Comparison of ENCODE assay signal across 20 cellular contexts in the genomic region with DNA sequence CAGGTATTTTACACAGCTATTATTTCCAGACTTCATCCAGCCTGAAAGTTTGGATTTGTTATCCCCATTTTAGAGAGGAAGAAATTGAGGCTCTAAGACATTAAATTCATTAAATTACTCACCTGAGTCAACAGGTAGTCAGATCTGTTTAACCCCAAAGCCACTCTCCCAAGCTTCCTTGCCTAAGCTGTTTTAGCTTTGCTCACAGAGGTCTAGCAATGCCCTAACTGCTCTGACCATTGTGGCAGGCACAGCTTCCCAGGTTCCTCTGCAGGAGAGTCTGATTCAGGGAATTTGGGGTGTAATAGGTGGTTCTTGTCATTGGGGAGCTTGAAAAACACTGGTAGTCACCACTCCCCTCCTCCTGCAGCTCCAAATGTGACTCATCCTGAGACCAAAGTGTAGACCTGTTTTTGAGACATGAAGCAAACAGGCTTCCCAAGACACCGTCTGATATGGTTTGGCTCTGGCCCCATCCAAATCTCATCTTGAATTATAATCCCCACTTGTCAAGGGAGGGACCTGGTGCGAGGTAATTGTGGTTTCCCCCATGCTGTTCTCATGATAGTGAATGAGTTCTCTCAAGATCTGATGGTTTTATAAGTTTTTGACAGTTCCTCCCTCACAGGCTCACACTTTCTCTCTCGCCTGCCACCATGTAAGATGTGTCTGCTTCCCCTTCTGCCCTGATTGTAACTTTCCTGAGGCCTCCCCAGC.
DNase-seq lines count a peak whose midpoint lies in the region; ATAC-seq and TF ChIP-seq lines count a peak whose summit lies in the region.
"Had no signal": no experiment of that assay in that cellular context is flagged by ENCODE, and none has a peak within 500 bp of the region (broad histone marks: within the 10 kb centered on the region; RNA-seq: fewer than 3 reads in every experiment).

No MANE protein-coding gene starts in this region.

- H3K36me3 ChIP-seq in mesendoderm (ENCODE audit: control insufficient read depth, insufficient read depth, low read length), result no peaks in the 10 kb centered on the region
- H3K36me3 ChIP-seq in naive thymus-derived CD4-positive, alpha-beta T cell (ENCODE audit: control insufficient read depth in 2 of 3, insufficient read depth in 3 of 3, low read length in 3 of 3), result no peaks in the 10 kb centered on the region
- H3K36me3 ChIP-seq: colonic mucosa, left ventricle myocardium inferior, upper lobe of right lung had no signal

- H3K23ac ChIP-seq in mesendoderm (ENCODE audit: low read length), result no peak overlapping the region

- peaks cover 0 to 8% (median 0%) of the 10 kb centered on the region in 5 donors for H3K36me3 Mint-ChIP-seq in naive thymus-derived CD4-positive, alpha-beta T cell
- H3K36me3 Mint-ChIP-seq: stimulated activated memory B cell treated with anti-CD40 and anti-IgM and Interleukin-4, amounts not matched to agents 10 μg/mL and 1 μg/mL and 100 μg/mL, for 72 hours had no signal

- no peak overlapping the region for H2BK15ac ChIP-seq in mesendoderm (replicated peaks; ENCODE audit: low read depth)

- no peaks in the 10 kb centered on the region for H3K27me3 ChIP-seq in mesendoderm (ENCODE audit: insufficient read depth, low read length, poor library complexity)
- H3K27me3 ChIP-seq in naive thymus-derived CD4-positive, alpha-beta T cell (ENCODE audit: control insufficient read depth in 2 of 2, insufficient read depth in 2 of 2, low read length in 2 of 2), result no peaks in the 10 kb centered on the region
- H3K27me3 ChIP-seq: colonic mucosa, upper lobe of right lung had no signal

- H3K4me3 Mint-ChIP-seq in naive thymus-derived CD4-positive, alpha-beta T cell, result no peak overlapping the region
- H3K4me3 Mint-ChIP-seq: stimulated activated memory B cell treated with anti-CD40 and anti-IgM and Interleukin-4, amounts not matched to agents 10 μg/mL and 1 μg/mL and 100 μg/mL, for 72 hours had no signal

- CTCF ChIA-PET in naive thymus-derived CD4-positive, alpha-beta T cell (lab: Charles Lee), result no interaction called here

- H3K9me3 ChIP-seq in naive thymus-derived CD4-positive, alpha-beta T cell (ENCODE audit: control insufficient read depth in 2 of 3, low read length in 3 of 3), result no peaks in the 10 kb centered on the region
- H3K9me3 ChIP-seq: colonic mucosa, left ventricle myocardium inferior, mucosa of descending colon, upper lobe of right lung had no signal

- POLR2A ChIA-PET in naive thymus-derived CD4-positive, alpha-beta T cell (lab: Charles Lee), result no interaction called here

- WGBS in mesendoderm (ENCODE audit: extremely low coverage, insufficient coverage, low lambda C conversion rate), result no CpG with 5 or more reads among the region's 3 CpGs

- H2BK120ac ChIP-seq in mesendoderm (ENCODE audit: low read depth, low read length), result no peak overlapping the region

- no peak overlapping the region for H4K5ac ChIP-seq in mesendoderm (ENCODE audit: low read length)

- no peak overlapping the region for H3K56ac ChIP-seq in mesendoderm (ENCODE audit: low read length)

- H3K79me2 ChIP-seq in mesendoderm (ENCODE audit: control insufficient read depth, insufficient read depth, low read length), result no peaks in the 10 kb centered on the region

- ATAC-seq in naive thymus-derived CD4-positive, alpha-beta T cell, result no peak
- ATAC-seq in GM21528 (IDR thresholded peaks at IDR 0.05; ENCODE audit: low FRiP score, unreplicated experiment) (no peak), HG03439 (IDR thresholded peaks at IDR 0.05; ENCODE audit: unreplicated experiment) (no peak)
- ATAC-seq: mucosa of descending colon; stimulated activated memory B cell treated with anti-CD40 and anti-IgM and Interleukin-4, amounts not matched to agents 10 μg/mL and 1 μg/mL and 100 μg/mL, for 72 hours; upper lobe of right lung had no signal

- peaks cover 2% of the 10 kb centered on the region for H3K4me1 ChIP-seq in mesendoderm (ENCODE audit: control insufficient read depth, low read depth, low read length)
- H3K4me1 ChIP-seq in naive thymus-derived CD4-positive, alpha-beta T cell (ENCODE audit: control insufficient read depth in 2 of 2, insufficient read depth in 2 of 2, low read length in 2 of 2), result no peaks in the 10 kb centered on the region
- H3K4me1 ChIP-seq: colonic mucosa, upper lobe of right lung had no signal

- H3K27ac Mint-ChIP-seq in naive thymus-derived CD4-positive, alpha-beta T cell, result no peak overlapping the region
- H3K27ac Mint-ChIP-seq: stimulated activated memory B cell treated with anti-CD40 and anti-IgM and Interleukin-4, amounts not matched to agents 10 μg/mL and 1 μg/mL and 100 μg/mL, for 72 hours had no signal

- in situ Hi-C loops in astrocyte of the spinal cord (cut with HindIII; ENCODE audit: low sequenced_read_pairs), result no loop called here

- H3K27me3 Mint-ChIP-seq in naive thymus-derived CD4-positive, alpha-beta T cell, result peaks cover 0 to 3% (median 2%) of the 10 kb centered on the region in 5 donors

- no peak overlapping the region for H3K4ac ChIP-seq in mesendoderm (ENCODE audit: low read depth, low read length)

- no peak overlapping the region for H3K9ac ChIP-seq in mesendoderm (ENCODE audit: low read length)

- H4K8ac ChIP-seq in mesendoderm (ENCODE audit: low read depth, low read length), result no peak overlapping the region

- DNase-seq in Daoy (ENCODE audit: low read depth), result peak; percentile 63
- DNase-seq in M059J (ENCODE audit: low read depth), result peak; percentile 57
- DNase-seq in astrocyte of the spinal cord (ENCODE audit: low read depth, low spot score), result peak; percentile 70
- peak; percentile 68 for DNase-seq in mesendoderm
- no peak for DNase-seq in naive thymus-derived CD4-positive, alpha-beta T cell
- DNase-seq in NCI-H1105 treated with DMSO at 0.1 percent for 48 hours (lab: John Stamatoyannopoulos, UW), result no peak
- DNase-seq: activated CD4-positive, CD25-positive, alpha-beta regulatory T cell treated with anti-CD3 and anti-CD28 coated beads, Interleukin-2, amount 50 U/mL, for 72 hours; activated gamma-delta T cell; AML-193; aorta; colonic mucosa; left ventricle myocardium inferior; mucosa of descending colon; NCI-H1417; NCI-H2171 treated with DMSO at 0.1 percent for 48 hours; NCI-H774; upper lobe of right lung had no signal

- TF ChIP-seq CTCF in astrocyte of the spinal cord (IDR thresholded peaks at IDR 0.05; ENCODE audit: low read depth, low read length), result no peak

- intact Hi-C loops in naive thymus-derived CD4-positive, alpha-beta T cell (cut with micrococcal nuclease), result no loop called here

- H3K4me3 ChIP-seq in astrocyte of the spinal cord (ENCODE audit: low read depth, low read length), result no peak overlapping the region
- no peak overlapping the region for H3K4me3 ChIP-seq in mesendoderm (ENCODE audit: low read length)
- no peak overlapping the region for H3K4me3 ChIP-seq in naive thymus-derived CD4-positive, alpha-beta T cell (ENCODE audit: low read length)
- H3K4me3 ChIP-seq: colonic mucosa, left ventricle myocardium inferior, mucosa of descending colon, upper lobe of right lung had no signal

- H3K18ac ChIP-seq in mesendoderm (ENCODE audit: low read length), result no peak overlapping the region

- H3K4me2 ChIP-seq in mesendoderm (ENCODE audit: low read length), result no peak overlapping the region

- H3K4me1 Mint-ChIP-seq in naive thymus-derived CD4-positive, alpha-beta T cell, result peaks cover 7 to 22% (median 17%) of the 10 kb centered on the region in 7 donors

- H2BK5ac ChIP-seq in mesendoderm (ENCODE audit: low read length), result no peak overlapping the region

- no peak overlapping the region for H2AK5ac ChIP-seq in mesendoderm (ENCODE audit: low read length)

- no peaks in the 10 kb centered on the region for H3K79me1 ChIP-seq in mesendoderm (ENCODE audit: low read length)

- no peak overlapping the region for H3K27ac ChIP-seq in mesendoderm (ENCODE audit: low read depth, low read length)
- no peak overlapping the region for H3K27ac ChIP-seq in naive thymus-derived CD4-positive, alpha-beta T cell (ENCODE audit: low read depth, low read length)
- H3K27ac ChIP-seq: colonic mucosa, left ventricle myocardium inferior, upper lobe of right lung had no signal

- H3K9me3 Mint-ChIP-seq in naive thymus-derived CD4-positive, alpha-beta T cell, result peaks cover 0 to 13% (median 0%) of the 10 kb centered on the region in 11 donors

Comparison
In these comparisons a context has a peak if more than half of its experiments do, and no peak if none do; other contexts are left out.
1. DNase-seq: peak in Daoy (single experiment), M059J (single experiment), astrocyte of the spinal cord (single experiment) and mesendoderm (single experiment); none in naive thymus-derived CD4-positive, alpha-beta T cell (0 of 9) and NCI-H1105 treated with DMSO at 0.1 percent for 48 hours (single experiment).